Comparison of ENCODE assay signal across 8 cellular contexts in genomic region chr19:7920520-7921301, GRCh38. TPM values are rescaled to one million over a fixed set of nuclear protein-coding genes. Genes with fewer than 3 reads are reported as not detected.
DNase-seq lines count a peak whose midpoint lies in the region; ATAC-seq, FAIRE-seq and TF ChIP-seq lines count a peak whose summit lies in the region.

No MANE protein-coding gene starts in this region.

- ATAC-seq in HG02870 (IDR thresholded peaks at IDR 0.05; ENCODE audit: unreplicated experiment) (peak; percentile 41), aorta (ENCODE audit: low FRiP score) (peak; percentile 95)

- DNase-seq in GM12892 (ENCODE audit: insufficient read length) (peak; percentile 86), NCI-H187 (lab: John Stamatoyannopoulos, UW) (peak; percentile 70 to 92), ascending aorta (ENCODE audit: low spot score in 2 of 2) (peak; percentile 96 to 100), hepatic stellate cell (ENCODE audit: low spot score) (peak; percentile 96), renal cortical epithelial cell (ENCODE audit: low read depth) (peak; percentile 82), aorta (peak; percentile 99 to 100)
- DNase-seq in T-helper 2 cell treated with Interferon-gamma antibody and Interleukin-4, amounts not matched to agents 5 μg/mL and 100 μg/mL, for 36 hours (ENCODE audit: low spot score) = peak; percentile 91

- peaks cover 23% of the 10 kb centered on the region for H3K4me1 Mint-ChIP-seq in T-helper 2 cell treated with Interferon-gamma antibody and Interleukin-4, amounts not matched to agents 5 μg/mL and 100 μg/mL, for 36 hours (ENCODE audit: low read depth)

- H3K9me3 Mint-ChIP-seq in T-helper 2 cell treated with Interferon-gamma antibody and Interleukin-4, amounts not matched to agents 5 μg/mL and 100 μg/mL, for 36 hours = no peaks in the 10 kb centered on the region

- peak; percentile 96 for FAIRE-seq in GM12892 (lab: Jason Lieb, UNC)

- WGBS in aorta, 2 donors = 1 to 2% methylated on average over 50 to 62 of the region's 62 CpGs

- H3K9me3 ChIP-seq in ascending aorta = no peaks in the 10 kb centered on the region
- no peaks in the 10 kb centered on the region for H3K9me3 ChIP-seq in aorta (ENCODE audit: control insufficient read depth, low read length)

- H3K27me3 Mint-ChIP-seq in T-helper 2 cell treated with Interferon-gamma antibody and Interleukin-4, amounts not matched to agents 5 μg/mL and 100 μg/mL, for 36 hours (ENCODE audit: low read depth) = peaks cover 23% of the 10 kb centered on the region

- H3K36me3 ChIP-seq in ascending aorta (peaks cover 6 to 13% of the 10 kb centered on the region in 2 donors), aorta (ENCODE audit: control insufficient read depth in 1 of 2, insufficient read depth in 2 of 2, low read length in 1 of 2) (no peaks in the 10 kb centered on the region)

- intact Hi-C loops in ascending aorta (cut with DNase I) = loop anchor here (1.0 to 10.0 kb wide), 8 partner anchors 17 to 1864 kb away; partner anchors contain the start of genes ELAVL1, MAP2K7, RAB11B and TIMM44
- intact Hi-C loops in aorta (cut with DNase I) = loop anchor here in 1 of 2 donors (1.0 kb wide), 1 partner anchor 17 kb away; the partner anchor contains the start of gene MAP2K7

- no peak for TF ChIP-seq POLR2A in GM12892 (IDR thresholded peaks at IDR 0.05; ENCODE audit: low read depth, low read length)

- peak overlapping the region; percentile 96 to 97 for H3K4me3 ChIP-seq in ascending aorta
- peak overlapping the region; percentile 43 to 59 for H3K4me3 ChIP-seq in aorta (ENCODE audit: low read length in 2 of 2)

- H3K4me3 Mint-ChIP-seq in T-helper 2 cell treated with Interferon-gamma antibody and Interleukin-4, amounts not matched to agents 5 μg/mL and 100 μg/mL, for 36 hours = peak overlapping the region; percentile 97

- H3K36me3 Mint-ChIP-seq in T-helper 2 cell treated with Interferon-gamma antibody and Interleukin-4, amounts not matched to agents 5 μg/mL and 100 μg/mL, for 36 hours (ENCODE audit: low read depth) = peaks cover 9% of the 10 kb centered on the region

- peaks cover 44 to 46% of the 10 kb centered on the region in 2 donors for H3K4me1 ChIP-seq in ascending aorta
- no peaks in the 10 kb centered on the region for H3K4me1 ChIP-seq in aorta (ENCODE audit: control insufficient read depth in 1 of 2, insufficient read depth in 2 of 2, low read length in 2 of 2)

- H3K27ac ChIP-seq in ascending aorta (peak overlapping the region; percentile 90 to 93), aorta (ENCODE audit: low read depth in 1 of 2, low read length in 2 of 2) (peak overlapping the region in 1 of 2 donors; percentile 72)

- no peak for TF ChIP-seq CTCF in ascending aorta (IDR thresholded peaks at IDR 0.05)

- H3K27me3 ChIP-seq in ascending aorta (peaks cover 12% of the 10 kb centered on the region), aorta (ENCODE audit: control insufficient read depth in 1 of 2, insufficient read depth in 2 of 2, low read length in 1 of 2) (no peaks in the 10 kb centered on the region)

- peak overlapping the region; percentile 98 for H3K27ac Mint-ChIP-seq in T-helper 2 cell treated with Interferon-gamma antibody and Interleukin-4, amounts not matched to agents 5 μg/mL and 100 μg/mL, for 36 hours

RNA-seq across cellular contexts. Expression of gene SNAPC2, which starts 0.6 kb away (rescaled TPM):
- polyA plus RNA-seq in GM12892 (2012; ENCODE audit: missing spikeins) = 5.7 TPM
- total RNA-seq in ascending aorta (30.5 TPM), renal cortical epithelial cell (9.3 and 12.5 TPM in 2 replicates), aorta (10 to 100 TPM; 20.0 to 26.6 TPM)
- polyA plus RNA-seq in aorta = 10 to 100 TPM; 12.0 to 22.6 TPM

RNA-seq across cellular contexts. Expression of gene CTXN1, which starts 5.2 kb away (rescaled TPM):
- not detected for polyA plus RNA-seq in GM12892 (2012; ENCODE audit: missing spikeins)
- total RNA-seq in ascending aorta (not detected), renal cortical epithelial cell (18.6 and 41.4 TPM in 2 replicates), aorta (1 to 10 TPM; 1.9 to 2.5 TPM)
- polyA plus RNA-seq in aorta = under 1 TPM in 1 of 2 donors, not detected in 1; 0.51 TPM

RNA-seq across cellular contexts. Expression of gene TGFBR3L, which starts 6.1 kb away (rescaled TPM):
- not detected for polyA plus RNA-seq in GM12892 (2012; ENCODE audit: missing spikeins)
- total RNA-seq in ascending aorta (7.1 TPM), renal cortical epithelial cell (0.75 and 1.0 TPM in 2 replicates), aorta (under 1 TPM in 1 of 2 donors, not detected in 1; 0.84 TPM)
- polyA plus RNA-seq in aorta = 1 to 10 TPM in 1 of 2 donors, not detected in 1; 1.5 TPM

RNA-seq across cellular contexts. Expression of gene MAP2K7, which starts 17.0 kb away (rescaled TPM):
- polyA plus RNA-seq in GM12892 (2012; ENCODE audit: missing spikeins) = 10.2 TPM
- total RNA-seq in ascending aorta = 37.3 TPM
- 9.6 and 19.0 TPM in 2 replicates for total RNA-seq in renal cortical epithelial cell
- total RNA-seq in aorta = 10 to 100 TPM; 26.6 to 34.3 TPM
- 10 to 100 TPM; 14.7 to 23.3 TPM for polyA plus RNA-seq in aorta

RNA-seq across cellular contexts. Expression of gene TIMM44, which starts 22.8 kb away (rescaled TPM):
- 37.6 TPM for polyA plus RNA-seq in GM12892 (2012; ENCODE audit: missing spikeins)
- total RNA-seq in ascending aorta (151 TPM), renal cortical epithelial cell (28.5 and 42.2 TPM in 2 replicates), aorta (10 to 100 TPM; 44.5 to 53.5 TPM)
- 100 to 1,000 TPM in 1 of 2 donors, 10 to 100 TPM in 1; 26.4 to 126 TPM for polyA plus RNA-seq in aorta
